1 cellular context compared by ENCODE assay signal in genomic region chr5:79236970-79237734, GRCh38.
TF ChIP-seq lines count a peak whose summit lies in the region.

No MANE protein-coding gene starts in this region.

TF ChIP-seq in K562, 482 proteins besides CTCF, POLR2A, EP300 and RAD21 (continued from another document and continues in another):
- TF ChIP-seq ETS1 (conservative IDR thresholded peaks at IDR 0.05; ENCODE audit: control insufficient read depth, low read depth, low read length) (no peak), FOXJ3 (CRISPR knock-in tag; IDR thresholded peaks at IDR 0.05) (no peak), PCBP2 (IDR thresholded peaks at IDR 0.05; ENCODE audit: low read depth, low read length, poor library complexity, severe bottlenecking) (no peak), KLF13 (tag; IDR thresholded peaks at IDR 0.05; ENCODE audit: borderline replicate concordance, low read depth) (no peak), SAP30 (IDR thresholded peaks at IDR 0.05; ENCODE audit: borderline replicate concordance, insufficient read depth, low read depth, low read length, poor library complexity, severe bottlenecking) (no peak), ZNF197 (CRISPR knock-in tag; IDR thresholded peaks at IDR 0.05; ENCODE audit: low read depth) (no peak), ZKSCAN8 (CRISPR knock-in tag; IDR thresholded peaks at IDR 0.05) (peak; percentile 45; the same call in 1 of the 2 replicates), ZNF217 (CRISPR knock-in tag; IDR thresholded peaks at IDR 0.05) (no peak), FOXP4 (CRISPR knock-in tag; IDR thresholded peaks at IDR 0.05; ENCODE audit: borderline replicate concordance) (no peak), MAZ (CRISPR knock-in tag; conservative IDR thresholded peaks at IDR 0.05 in 1 of 2, IDR thresholded peaks at IDR 0.05 in 1 of 2) (no peak), POLR3G (IDR thresholded peaks at IDR 0.05; ENCODE audit: extremely low read depth, insufficient read length, insufficient replicate concordance) (no peak), MLLT1 (IDR thresholded peaks at IDR 0.05) (0 out of 4 replicates have a peak, but pooled peaks of 1 of the 2 experiments have one; percentile 12), CHD1 (IDR thresholded peaks at IDR 0.05; ENCODE audit: low read length) (peak; percentile 97), KDM4B (IDR thresholded peaks at IDR 0.05; ENCODE audit: borderline replicate concordance in 2 of 2, low read depth in 1 of 2) (peak in 1 of 2 experiments; percentile 34; a peak in 1 of 4 replicates), PHF8 (IDR thresholded peaks at IDR 0.05; ENCODE audit: borderline replicate concordance, low read length) (peak; percentile 25; the same call in 1 of the 2 replicates), ZNF644 (tag; IDR thresholded peaks at IDR 0.05; ENCODE audit: low read depth) (no peak), ATF3 (IDR thresholded peaks at IDR 0.05) (no peak), ATF3 (CRISPR knock-in tag; conservative IDR thresholded peaks at IDR 0.05) (no peak), KDM2B (CRISPR knock-in tag; IDR thresholded peaks at IDR 0.05) (no peak), ZNF274 (IDR thresholded peaks at IDR 0.05; ENCODE audit: borderline replicate concordance, low read depth, low read length) (no peak), NRF1 (conservative IDR thresholded peaks at IDR 0.05 in 1 of 2, IDR thresholded peaks at IDR 0.05 in 1 of 2) (peak; percentile 29 to 37; a peak in 3 of 4 replicates), THAP12 (CRISPR knock-in tag; IDR thresholded peaks at IDR 0.05) (no peak), MXD1 (CRISPR knock-in tag; IDR thresholded peaks at IDR 0.05; ENCODE audit: borderline replicate concordance, poor library complexity, severe bottlenecking) (no peak), MAX (CRISPR knock-in tag; IDR thresholded peaks at IDR 0.05) (0 out of 2 replicates have a peak, but pooled peaks have one; percentile 17), SIN3A (IDR thresholded peaks at IDR 0.05; ENCODE audit: borderline replicate concordance in 2 of 2, control insufficient read depth in 1 of 2, low read depth in 2 of 2, low read length in 2 of 2) (0 out of 4 replicates have a peak, but pooled peaks of 1 of the 2 experiments have one; percentile 10), ZNF263 (CRISPR knock-in tag; IDR thresholded peaks at IDR 0.05; ENCODE audit: borderline replicate concordance) (peak; percentile 21; the same call in 1 of the 2 replicates), MNT (conservative IDR thresholded peaks at IDR 0.05) (0 out of 4 replicates have a peak, but pooled peaks of 1 of the 2 experiments have one; percentile 14), U2AF2 (optimal IDR thresholded peaks at IDR 0.05; ENCODE audit: low read depth, low read length) (no peak), ZNF512 (tag; IDR thresholded peaks at IDR 0.05) (no peak), ZNF212 (CRISPR knock-in tag; IDR thresholded peaks at IDR 0.05) (no peak), SOX6 (IDR thresholded peaks at IDR 0.05) (0 out of 2 replicates have a peak, but pooled peaks have one; percentile 10), HNRNPL (IDR thresholded peaks at IDR 0.05; ENCODE audit: low read depth, low read length) (no peak), TEAD4 (IDR thresholded peaks at IDR 0.05; ENCODE audit: low read length) (no peak), TEAD4 (CRISPR knock-in tag; IDR thresholded peaks at IDR 0.05; ENCODE audit: borderline replicate concordance) (no peak), ZNF354B (CRISPR knock-in tag; IDR thresholded peaks at IDR 0.05) (no peak), ZNF140 (CRISPR knock-in tag; IDR thresholded peaks at IDR 0.05) (no peak), KDM5B (IDR thresholded peaks at IDR 0.05; ENCODE audit: insufficient replicate concordance, low read depth, low read length) (peak; percentile 54), RBM34 (IDR thresholded peaks at IDR 0.05; ENCODE audit: borderline replicate concordance, insufficient read depth, low read length) (no peak), GTF2F1 (IDR thresholded peaks at IDR 0.05; ENCODE audit: low read depth, low read length) (no peak), NFIC (IDR thresholded peaks at IDR 0.05) (0 out of 2 replicates have a peak, but pooled peaks have one; percentile 18), ZNF785 (CRISPR knock-in tag; IDR thresholded peaks at IDR 0.05) (no peak), USF2 (CRISPR knock-in tag; IDR thresholded peaks at IDR 0.05) (no peak), ZFX (CRISPR knock-in tag; IDR thresholded peaks at IDR 0.05) (peak; percentile 64; the same call in 1 of the 2 replicates), STAG1 (CRISPR knock-in tag; IDR thresholded peaks at IDR 0.05; ENCODE audit: borderline replicate concordance) (peak; percentile 23; the same call in 1 of the 2 replicates), SMC3 (conservative IDR thresholded peaks at IDR 0.05; ENCODE audit: insufficient read depth, low read depth, low read length) (no peak), TBP (optimal IDR thresholded peaks at IDR 0.05; ENCODE audit: low read depth, low read length) (peak; percentile 30), NFE2 (IDR thresholded peaks at IDR 0.05; ENCODE audit: low read depth) (0 out of 2 replicates have a peak, but pooled peaks have one; percentile 21), SMARCE1 (IDR thresholded peaks at IDR 0.05) (no peak), MCM5 (IDR thresholded peaks at IDR 0.05; ENCODE audit: low read depth) (no peak), SNIP1 (IDR thresholded peaks at IDR 0.05; ENCODE audit: low read depth) (no peak), E2F6 (IDR thresholded peaks at IDR 0.05; ENCODE audit: borderline replicate concordance in 1 of 2, extremely low read depth in 1 of 2, insufficient read depth in 1 of 2, insufficient read length in 1 of 2, low read depth in 1 of 2, low read length in 1 of 2, poor library complexity in 1 of 2, severe bottlenecking in 1 of 2) (peak in 1 of 2 experiments; percentile 15), ASH1L (IDR thresholded peaks at IDR 0.05; ENCODE audit: borderline replicate concordance, low read depth, partially characterized antibody) (no peak), ZBTB7A (IDR thresholded peaks at IDR 0.05; ENCODE audit: borderline replicate concordance, control insufficient read depth, low read depth, low read length) (no peak), TOE1 (IDR thresholded peaks at IDR 0.05; ENCODE audit: borderline replicate concordance) (no peak), TOE1 (CRISPR knock-in tag; IDR thresholded peaks at IDR 0.05; ENCODE audit: borderline replicate concordance, low read depth) (no peak), XRCC5 (IDR thresholded peaks at IDR 0.05; ENCODE audit: low read depth, low read length) (0 out of 2 replicates have a peak, but pooled peaks have one; percentile 70), ZNF699 (CRISPR knock-in tag; IDR thresholded peaks at IDR 0.05; ENCODE audit: insufficient replicate concordance) (no peak), CEBPB (tag; IDR thresholded peaks at IDR 0.05) (peak; percentile 73)
